9 cellular contexts compared by ENCODE assay signal in the genomic region with DNA sequence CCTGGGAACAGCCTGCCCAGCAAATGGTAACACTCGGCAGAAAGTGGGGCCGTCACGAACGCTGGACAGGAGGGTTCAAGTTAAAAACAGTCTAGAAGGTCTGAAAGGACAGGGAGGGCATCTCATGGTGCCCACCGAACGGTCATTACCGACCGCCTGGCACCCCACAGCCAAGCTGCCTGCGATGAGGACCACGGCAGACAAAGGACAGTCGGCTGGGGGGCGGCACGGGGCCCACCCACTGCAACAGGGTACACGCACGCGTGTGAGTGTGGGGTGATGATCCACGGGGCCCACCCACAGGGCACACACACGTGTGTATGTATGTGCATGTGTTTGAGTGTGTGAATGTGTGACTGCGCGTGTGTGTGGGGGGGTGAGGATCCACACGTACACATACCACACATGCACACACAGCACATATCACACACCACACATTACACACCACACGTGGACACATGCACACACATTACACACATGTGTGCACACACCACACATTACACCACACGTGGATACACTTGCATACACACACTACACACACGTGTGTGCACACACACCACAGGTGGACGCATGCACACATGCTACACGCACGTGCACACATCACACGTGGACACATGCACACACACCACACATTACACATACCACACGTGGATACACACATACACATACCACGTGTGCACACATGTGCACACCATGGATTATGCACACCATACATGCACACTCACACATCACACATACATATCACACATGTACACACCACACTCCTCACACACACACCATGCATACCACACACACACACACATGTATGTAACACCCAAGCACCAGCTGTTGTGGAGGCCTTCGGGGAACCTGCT.
DNase-seq lines count a peak whose midpoint lies in the region; ATAC-seq, FAIRE-seq and TF ChIP-seq lines count a peak whose summit lies in the region.
"Had no signal": no experiment of that assay in that cellular context is flagged by ENCODE, and none has a peak within 500 bp of the region (broad histone marks: within the 10 kb centered on the region; RNA-seq: fewer than 3 reads in every experiment).

No MANE protein-coding gene starts in this region.

- intact Hi-C loops in natural killer cell (cut with micrococcal nuclease) = loop anchor here (1.0 kb wide), 2 partner anchors 117 to 341 kb away; no protein-coding TSS in a partner anchor

- no peaks in the 10 kb centered on the region for H3K9me3 ChIP-seq in CD8-positive, alpha-beta memory T cell (ENCODE audit: low read length)
- no peaks in the 10 kb centered on the region for H3K9me3 ChIP-seq in KOPT-K1 (ENCODE audit: insufficient read depth, low read length, poor library complexity, severe bottlenecking)
- H3K9me3 ChIP-seq: tibial artery had no signal

- H3K27ac ChIP-seq in CD8-positive, alpha-beta memory T cell (ENCODE audit: low read depth, low read length) = peak overlapping the region; percentile 40
- peak overlapping the region; percentile 73 for H3K27ac ChIP-seq in KOPT-K1 (ENCODE audit: low read depth, low read length, poor library complexity, severe bottlenecking)

- no peak for TF ChIP-seq CTCF in bronchial epithelial cell (IDR thresholded peaks at IDR 0.05; ENCODE audit: insufficient read depth, low read length, severe bottlenecking)
- TF ChIP-seq CTCF in natural killer cell (IDR thresholded peaks at IDR 0.05) = no peak

- H3K4me3 ChIP-seq in CD8-positive, alpha-beta memory T cell (ENCODE audit: low read length) = peak overlapping the region; percentile 58
- H3K4me3 ChIP-seq in bronchial epithelial cell (ENCODE audit: low read depth, low read length) = no peak overlapping the region
- H3K4me3 ChIP-seq: tibial artery had no signal

- no peak for ATAC-seq in natural killer cell

- peaks cover 34 to 48% (median 48%) of the 10 kb centered on the region in 3 donors for H3K4me1 Mint-ChIP-seq in CD8-positive, alpha-beta memory T cell
- peaks cover 30 to 42% of the 10 kb centered on the region in 2 donors for H3K4me1 Mint-ChIP-seq in natural killer cell

- CTCF ChIA-PET in CD8-positive, alpha-beta memory T cell (lab: Charles Lee) = interaction anchor here (1.1 to 3.1 kb wide), 3 partner anchors 58 to 122 kb away, joined by 3 to 12 read pairs (median 4); no protein-coding TSS in a partner anchor

- peak overlapping the region; percentile 76 to 99 (median 94) for H3K27ac Mint-ChIP-seq in CD8-positive, alpha-beta memory T cell
- H3K27ac Mint-ChIP-seq in natural killer cell = peak overlapping the region; percentile 88 to 89

- POLR2A ChIA-PET in CD8-positive, alpha-beta memory T cell (lab: Charles Lee) = interaction anchor here (0.5 kb wide), 1 partner anchor 662 kb away, joined by 5 read pairs; no protein-coding TSS in a partner anchor

- DNase-seq in CD8-positive, alpha-beta memory T cell = no peak
- DNase-seq in bronchial epithelial cell (ENCODE audit: low read depth) (no peak), natural killer cell (no peak), DMS53 (lab: John Stamatoyannopoulos, UW) (no peak), NOMO-1 treated with dmso at 0.1 percent for 144 hours (lab: John Stamatoyannopoulos, UW; ENCODE audit: unreplicated experiment) (no peak), NOMO-1 (lab: John Stamatoyannopoulos, UW; ENCODE audit: unreplicated experiment in 2 of 2) (no peak), NCI-H2227 (lab: John Stamatoyannopoulos, UW; ENCODE audit: unreplicated experiment) (no peak)

- peaks cover 50% of the 10 kb centered on the region for H3K4me1 ChIP-seq in CD8-positive, alpha-beta memory T cell (ENCODE audit: insufficient read depth, low read length)

- no peaks in the 10 kb centered on the region for H3K36me3 Mint-ChIP-seq in CD8-positive, alpha-beta memory T cell
- H3K36me3 Mint-ChIP-seq in natural killer cell = no peaks in the 10 kb centered on the region

- no peaks in the 10 kb centered on the region for H3K27me3 Mint-ChIP-seq in CD8-positive, alpha-beta memory T cell
- H3K27me3 Mint-ChIP-seq in natural killer cell (ENCODE audit: low read depth in 2 of 2) = no peaks in the 10 kb centered on the region

- H3K27me3 ChIP-seq in CD8-positive, alpha-beta memory T cell (ENCODE audit: insufficient read depth, low read length, poor library complexity, severe bottlenecking) = no peaks in the 10 kb centered on the region
- H3K27me3 ChIP-seq in bronchial epithelial cell (ENCODE audit: control insufficient read depth, insufficient read depth, low read length) = no peaks in the 10 kb centered on the region
- H3K27me3 ChIP-seq: tibial artery had no signal

- H3K9me3 Mint-ChIP-seq in CD8-positive, alpha-beta memory T cell = no peaks in the 10 kb centered on the region
- H3K9me3 Mint-ChIP-seq in natural killer cell = no peaks in the 10 kb centered on the region

- peak overlapping the region; percentile 70 to 93 (median 87) for H3K4me3 Mint-ChIP-seq in CD8-positive, alpha-beta memory T cell
- H3K4me3 Mint-ChIP-seq in natural killer cell = peak overlapping the region; percentile 96

- no peaks in the 10 kb centered on the region for H3K36me3 ChIP-seq in CD8-positive, alpha-beta memory T cell (ENCODE audit: insufficient read depth, low read length)
- no peaks in the 10 kb centered on the region for H3K36me3 ChIP-seq in KOPT-K1 (ENCODE audit: insufficient read depth, low read length)
- no peaks in the 10 kb centered on the region for H3K36me3 ChIP-seq in bronchial epithelial cell (ENCODE audit: control insufficient read depth, insufficient read depth, low read length)

- peak; percentile 98 for FAIRE-seq in bronchial epithelial cell (lab: Jason Lieb, UNC)
